1 cellular context compared by ENCODE assay signal in the genomic region with DNA sequence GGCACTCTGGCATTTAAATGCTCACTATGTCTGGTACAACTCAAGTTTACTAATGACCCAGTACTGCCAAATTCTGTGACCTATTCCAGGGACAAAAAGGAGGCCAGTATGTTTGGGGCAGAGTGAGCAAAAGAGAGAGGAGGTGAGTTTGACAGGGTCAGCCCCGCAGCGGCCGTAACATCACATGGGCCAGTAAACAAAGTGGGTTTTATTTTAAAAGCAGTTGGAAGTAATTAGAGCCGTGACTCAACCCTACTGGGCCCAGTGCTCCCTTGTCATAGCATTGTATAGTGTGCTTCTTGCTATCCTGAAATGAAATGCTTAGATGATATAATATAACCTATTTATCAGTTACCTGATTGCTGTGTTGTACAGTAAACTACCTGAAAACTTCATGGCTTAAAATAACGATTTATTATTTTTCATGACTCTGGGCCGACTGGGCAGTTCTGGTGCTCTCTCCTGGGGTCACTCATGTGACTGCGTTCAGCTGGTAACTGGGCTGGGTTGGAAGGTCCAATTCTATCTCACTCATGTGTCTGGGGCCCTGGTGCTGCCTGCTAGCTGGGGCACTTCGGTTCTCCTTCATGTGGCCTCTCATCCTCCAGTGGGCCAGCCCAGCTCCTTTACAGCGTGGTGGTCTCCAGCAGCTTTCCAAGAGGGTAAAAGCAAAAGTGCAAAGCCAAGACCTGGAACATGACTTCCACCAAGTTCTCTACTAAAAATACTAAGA.
TF ChIP-seq lines count a peak whose summit lies in the region.

No MANE protein-coding gene starts in this region.

TF ChIP-seq in WTC11, 78 proteins besides CTCF, POLR2A, EP300 and RAD21 (continued from another document):
- no peak for TF ChIP-seq ERG (CRISPR knock-in tag; IDR thresholded peaks at IDR 0.05)
- TF ChIP-seq SMAD4 (CRISPR knock-in tag; IDR thresholded peaks at IDR 0.05): no peak
- no peak for TF ChIP-seq FOXP1 (CRISPR knock-in tag; IDR thresholded peaks at IDR 0.05; ENCODE audit: borderline replicate concordance)
- TF ChIP-seq MXD4 (CRISPR knock-in tag; IDR thresholded peaks at IDR 0.05; ENCODE audit: borderline replicate concordance): no peak
- no peak for TF ChIP-seq NR1H2 (CRISPR knock-in tag; IDR thresholded peaks at IDR 0.05)
- no peak for TF ChIP-seq ATF3 (CRISPR knock-in tag; conservative IDR thresholded peaks at IDR 0.05)
- no peak for TF ChIP-seq ZNF317 (CRISPR knock-in tag; IDR thresholded peaks at IDR 0.05; ENCODE audit: borderline replicate concordance, low read depth)
- TF ChIP-seq ESRRA (CRISPR knock-in tag; IDR thresholded peaks at IDR 0.05; ENCODE audit: borderline replicate concordance): no peak
